1 cellular context compared by ENCODE assay signal in the genomic region with DNA sequence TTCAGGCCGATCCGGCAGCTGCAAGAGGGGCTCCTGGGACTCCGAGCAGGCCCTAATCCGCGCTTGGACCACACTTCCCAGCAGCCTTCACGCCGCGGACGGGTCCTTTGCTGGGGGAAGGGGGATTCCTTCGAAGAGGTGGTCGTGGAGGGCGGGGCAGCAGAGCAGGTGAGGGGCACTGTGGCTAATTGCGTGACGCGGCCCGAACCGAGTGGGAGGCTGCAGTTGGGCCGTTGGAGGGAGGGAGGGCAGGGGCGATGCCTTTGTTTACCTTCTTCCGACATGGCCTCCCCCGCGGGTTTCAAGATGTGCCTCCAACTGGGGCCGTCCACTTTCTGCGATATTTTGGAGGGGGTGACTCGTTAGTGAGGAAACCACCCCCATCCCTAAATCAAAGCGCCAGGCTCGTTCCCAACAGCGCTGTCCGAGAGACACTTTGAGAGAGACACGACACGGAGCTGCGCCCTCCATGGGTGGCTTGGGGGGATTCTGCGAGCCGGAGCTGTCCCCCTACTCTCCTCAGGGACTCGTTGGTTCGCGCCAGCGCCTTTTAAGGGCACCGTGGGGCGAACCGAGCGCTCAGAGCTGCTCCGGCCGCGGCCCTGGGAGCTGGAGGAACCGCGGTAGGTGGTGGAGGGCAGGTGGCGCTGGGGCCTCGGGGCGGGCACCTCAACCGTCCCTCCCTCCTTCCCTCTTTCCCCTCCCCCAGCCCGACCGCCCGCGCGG.
TF ChIP-seq lines count a peak whose summit lies in the region.

Gene FAM53C, plus strand, starts transcription at position 582 of the 726 bp plus-strand sequence. CDS start 3,070 bp downstream, outside the sequence.

TF ChIP-seq in IMR-90, 13 proteins besides CTCF, POLR2A, EP300 and RAD21 (continued from another document):
- TF ChIP-seq ELK1 (IDR thresholded peaks at IDR 0.05; ENCODE audit: borderline replicate concordance, low read depth, low read length) (no peak), MAZ (IDR thresholded peaks at IDR 0.05; ENCODE audit: borderline replicate concordance, low read depth, low read length) (peak; percentile 90)
